Comparison of ENCODE assay signal across 8 cellular contexts in genomic region chr3:58041826-58042324, GRCh38. TPM values are rescaled to one million over a fixed set of nuclear protein-coding genes. Genes with fewer than 3 reads are reported as not detected.
DNase-seq lines count a peak whose midpoint lies in the region; TF ChIP-seq lines count a peak whose summit lies in the region.

No MANE protein-coding gene starts in this region.

- H3K4me3 ChIP-seq in uterus (no peak overlapping the region), BE2C (ENCODE audit: low read depth, low read length) (no peak overlapping the region)

- in situ Hi-C loops in GM13977 (cut with MboI; ENCODE audit: low pct_unique_long_range_greater_than_20kb, low sequenced_read_pairs, unreplicated experiment) = no loop called here

- TF ChIP-seq CTCF in GM13977 (IDR thresholded peaks at IDR 0.05; ENCODE audit: extremely low read depth, insufficient read depth, missing control alignments) (no peak), uterus (IDR thresholded peaks at IDR 0.05) (no peak), BE2C (IDR thresholded peaks at IDR 0.05; ENCODE audit: low read depth, low read length) (no peak)

- H3K9me3 ChIP-seq in uterus (no peaks in the 10 kb centered on the region), BE2C (no peaks in the 10 kb centered on the region)

- H3K27ac ChIP-seq in uterus (peak overlapping the region; percentile 46 to 65), substantia nigra (ENCODE audit: low read depth, low read length, poor library complexity, severe bottlenecking) (no peak overlapping the region)

- peak; percentile 51 for DNase-seq in GM13977 (ENCODE audit: low spot score)
- peak; percentile 81 for DNase-seq in HCEC 1CT
- DNase-seq in MV-4-11 (lab: John Stamatoyannopoulos, UW) = peak; percentile 70
- peak; percentile 93 for DNase-seq in glomerular visceral epithelial cell (ENCODE audit: extremely low spot score)
- no peak for DNase-seq in uterus
- no peak for DNase-seq in BE2C
- no peak for DNase-seq in stimulated activated CD4-positive, alpha-beta T cell treated with anti-CD3 and anti-CD28 coated beads, Interleukin-4, amount 100 ng/mL, for 24 hours
- no peak for DNase-seq in substantia nigra (lab: John Stamatoyannopoulos, UW)

- H3K36me3 ChIP-seq in uterus (no peaks in the 10 kb centered on the region), BE2C (no peaks in the 10 kb centered on the region)

- H3K4me1 ChIP-seq in uterus (no peaks in the 10 kb centered on the region), BE2C (no peaks in the 10 kb centered on the region)

- intact Hi-C loops in uterus (cut with DNase I; ENCODE audit: low total_unique reads) = no loop called here

- TF ChIP-seq POLR2A in uterus (IDR thresholded peaks at IDR 0.05) = no peak

- no peaks in the 10 kb centered on the region for H3K27me3 ChIP-seq in uterus
- H3K27me3 ChIP-seq in BE2C = no peaks in the 10 kb centered on the region

RNA-seq across cellular contexts. Expression of gene FLNB, which starts 33.7 kb away (rescaled TPM):
- 100 to 1,000 TPM in 3 of 4 donors, 10 to 100 TPM in 1; 52.4 to 283 (median 148) TPM for total RNA-seq in uterus
- 20.1 TPM for polyA plus RNA-seq in BE2C (2012; ENCODE audit: insufficient read depth, insufficient read length, low read depth)

Comparison
In these comparisons a context has a peak if more than half of its experiments do, and no peak if none do; other contexts are left out.
1. DNase-seq: peak in GM13977 (single experiment), HCEC 1CT (single experiment), MV-4-11 (single experiment) and glomerular visceral epithelial cell (single experiment); none in uterus (0 of 2), BE2C (single experiment), stimulated activated CD4-positive, alpha-beta T cell treated with anti-CD3 and anti-CD28 coated beads, Interleukin-4, amount 100 ng/mL, for 24 hours (single experiment) and substantia nigra (0 of 49).